Comparison of ENCODE assay signal across 8 cellular contexts in the genomic region with DNA sequence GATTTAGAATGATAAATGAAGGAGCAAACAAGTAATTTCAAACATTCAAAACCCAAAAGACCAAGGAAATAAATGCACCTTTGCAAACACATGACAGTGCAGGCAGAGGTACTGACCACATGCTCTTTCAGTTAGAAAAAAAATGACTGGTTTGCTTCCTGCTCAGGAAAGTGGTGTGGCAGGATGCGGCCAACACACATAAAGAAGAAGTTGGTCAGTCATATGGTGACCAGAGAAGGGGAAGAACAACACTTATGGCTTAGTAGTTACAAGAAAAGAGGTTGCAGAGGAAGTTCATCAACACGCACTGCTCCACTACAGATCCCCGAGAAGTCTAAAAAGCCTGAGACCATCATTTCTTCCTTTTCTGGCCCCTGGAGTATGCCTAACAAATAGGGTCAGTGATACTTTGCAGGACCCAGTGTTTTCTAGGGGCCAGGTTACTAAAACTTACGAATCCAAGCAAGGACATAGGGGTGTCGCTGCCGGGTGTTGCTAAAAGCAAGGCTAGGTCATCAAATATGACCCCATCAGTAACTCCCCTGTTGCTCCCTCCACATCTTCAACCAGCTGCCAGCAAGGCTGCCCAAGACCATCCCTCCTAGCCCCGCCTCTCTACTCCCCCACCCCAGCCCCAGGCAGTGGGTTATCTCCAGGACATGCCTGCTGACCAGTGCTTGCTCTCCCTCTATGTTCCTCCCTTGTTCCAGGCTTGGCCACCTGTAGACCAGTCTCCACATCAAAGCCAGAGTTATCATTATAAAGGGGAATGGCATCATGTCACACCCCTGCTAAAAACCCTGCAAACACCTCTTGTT. TPM values are rescaled to one million over a fixed set of nuclear protein-coding genes. Genes with fewer than 3 reads are reported as not detected.
DNase-seq lines count a peak whose midpoint lies in the region; ATAC-seq, FAIRE-seq and TF ChIP-seq lines count a peak whose summit lies in the region.

No MANE protein-coding gene starts in this region.

- H3K27me3 ChIP-seq in GM12878 (replicated peaks in 1 of 2; ENCODE audit: control insufficient read depth in 2 of 2, insufficient read depth in 2 of 2, low read length in 1 of 2) = peaks cover 0 to 3% of the 10 kb centered on the region in 2 experiments; a peak in 2 of 4 replicates

- peak; percentile 68 to 85; a peak in 3 of 4 replicates for TF ChIP-seq EP300 in GM12878 (IDR thresholded peaks at IDR 0.05; ENCODE audit: borderline replicate concordance in 1 of 2, control insufficient read depth in 1 of 2, low read depth in 2 of 2, low read length in 2 of 2)

- RAD21 ChIA-PET in GM12878 (lab: Charles Lee; ENCODE audit: unreplicated experiment) = no interaction called here

- DNase-seq in CMK (ENCODE audit: low read depth) (peak; percentile 45), GM12878 (ENCODE audit: low read depth, low spot score) (peak; percentile 68), superior temporal gyrus (ENCODE audit: extremely low spot score) (peak; percentile 28), kidney tubule cell (ENCODE audit: low spot score) (no peak), A172 (ENCODE audit: low spot score) (no peak)
- DNase-seq in naive thymus-derived CD8-positive, alpha-beta T cell = no peak

- 0% methylated on average over 7 of the region's 7 CpGs for WGBS in GM12878 (ENCODE audit: insufficient coverage, insufficient replicate concordance, low lambda C conversion rate, missing lambda C conversion rate)

- no peak overlapping the region for H3K27ac ChIP-seq in GM12878 (ENCODE audit: control insufficient read depth, insufficient read depth)

- no peak for TF ChIP-seq POLR2A in GM12878 (IDR thresholded peaks at IDR 0.05; ENCODE audit: low read depth, low read length)

- POLR2A ChIA-PET in GM12878 (lab: Charles Lee) = no interaction called here
- POLR2A ChIA-PET in naive thymus-derived CD8-positive, alpha-beta T cell (lab: Charles Lee) = no interaction called here

- CTCF ChIA-PET in GM12878 (lab: Yijun Ruan, JAX) = interaction anchor here (0.7 to 1.4 kb wide), 2 partner anchors 208 to 438 kb away, joined by 3 to 5 read pairs; no protein-coding TSS in a partner anchor

- H3K4me3 ChIP-seq in GM12878 = no peak overlapping the region

- peak overlapping the region in 3 of 10 donors; percentile 7 to 37 (median 23) for H3K27ac Mint-ChIP-seq in naive thymus-derived CD8-positive, alpha-beta T cell

- H3K36me3 ChIP-seq in GM12878 (ENCODE audit: control insufficient read depth in 2 of 2, insufficient read depth in 2 of 2, low read length in 1 of 2) = no peaks in the 10 kb centered on the region

- intact Hi-C loops in GM12878 (cut with micrococcal nuclease; ENCODE audit: unreplicated experiment) = no loop called here

- H3K27me3 Mint-ChIP-seq in naive thymus-derived CD8-positive, alpha-beta T cell = peaks cover 0 to 9% (median 3%) of the 10 kb centered on the region in 5 donors

- in situ Hi-C loops in GM12878 (cut with MboI) = no loop called here

- no peaks in the 10 kb centered on the region for H3K9me3 ChIP-seq in GM12878 (replicated peaks; ENCODE audit: control insufficient read depth, insufficient read depth, low read length)

- FAIRE-seq in GM12878 (lab: Jason Lieb, UNC) = peak; percentile 75

- SMC1A ChIA-PET in GM12878 (lab: Charles Lee; ENCODE audit: uncharacterized antibody, unreplicated experiment) = no interaction called here

- H3K9ac ChIP-seq in GM12878 (ENCODE audit: control insufficient read depth, insufficient read depth, low read length) = no peak overlapping the region

- H4K20me1 ChIP-seq in GM12878 (ENCODE audit: control insufficient read depth, insufficient read depth) = no peaks in the 10 kb centered on the region

- peaks cover 8 to 48% (median 32%) of the 10 kb centered on the region in 4 donors for H3K4me1 Mint-ChIP-seq in naive thymus-derived CD8-positive, alpha-beta T cell

- H2AFZ ChIP-seq in GM12878 (ENCODE audit: control insufficient read depth, low read depth, low read length) = no peak overlapping the region

- H3K4me3 Mint-ChIP-seq in naive thymus-derived CD8-positive, alpha-beta T cell = peak overlapping the region in 2 of 10 donors; percentile 13 to 27

- TF ChIP-seq RAD21 in GM12878 (IDR thresholded peaks at IDR 0.05; ENCODE audit: insufficient read depth, low read depth, low read length) = no peak

- TF ChIP-seq CTCF in GM12878 (IDR thresholded peaks at IDR 0.05 in 2 of 3, conservative IDR thresholded peaks at IDR 0.05 in 1 of 3; ENCODE audit: control insufficient read depth in 2 of 3, extremely low read depth in 1 of 3, insufficient read depth in 1 of 3, low read depth in 3 of 3, low read length in 3 of 3) = no peak

- peaks cover 22% of the 10 kb centered on the region for H3K4me1 ChIP-seq in GM12878 (ENCODE audit: control insufficient read depth, insufficient read depth, low read length)

- no peaks in the 10 kb centered on the region for H3K36me3 Mint-ChIP-seq in naive thymus-derived CD8-positive, alpha-beta T cell

- H3K9me3 Mint-ChIP-seq in naive thymus-derived CD8-positive, alpha-beta T cell = peaks cover 0 to 11% (median 0%) of the 10 kb centered on the region in 9 donors

- H3K79me2 ChIP-seq in GM12878 (ENCODE audit: control insufficient read depth, insufficient read depth, low read length) = no peaks in the 10 kb centered on the region

- no TSS peak for BruUV-seq in GM12878 (replicated peaks; lab: Mats Ljungman, UMichigan)

- ATAC-seq in GM19455 (IDR thresholded peaks at IDR 0.05; ENCODE audit: unreplicated experiment) (peak; percentile 97), HG03432 (IDR thresholded peaks at IDR 0.05; ENCODE audit: unreplicated experiment) (peak; percentile 95), GM12878 (peak; percentile 97)
- ATAC-seq in naive thymus-derived CD8-positive, alpha-beta T cell = no peak

- H3K4me2 ChIP-seq in GM12878 (ENCODE audit: control insufficient read depth, insufficient read depth) = peak overlapping the region; percentile 54

TF ChIP-seq in GM12878, 131 proteins besides CTCF, POLR2A, EP300 and RAD21 (continues in another document):
- TF ChIP-seq FOXK2 (IDR thresholded peaks at IDR 0.05) (no peak), ETV6 (conservative IDR thresholded peaks at IDR 0.05 in 1 of 2, IDR thresholded peaks at IDR 0.05 in 1 of 2; ENCODE audit: borderline replicate concordance in 1 of 2, low read depth in 1 of 2) (peak in 1 of 2 experiments; percentile 94; a peak in 2 of 4 replicates), BHLHE40 (IDR thresholded peaks at IDR 0.05; ENCODE audit: borderline replicate concordance in 1 of 2, low read depth in 2 of 2, low read length in 1 of 2) (peak; percentile 26 to 38; a peak in 1 of 4 replicates), CREM (IDR thresholded peaks at IDR 0.05; ENCODE audit: low read depth) (peak; percentile 79), SREBF1 (IDR thresholded peaks at IDR 0.05; ENCODE audit: low read length) (0 out of 2 replicates have a peak, but pooled peaks have one; percentile 55), RBBP5 (conservative IDR thresholded peaks at IDR 0.05) (no peak), TCF12 (IDR thresholded peaks at IDR 0.05; ENCODE audit: low read depth, low read length) (0 out of 2 replicates have a peak, but pooled peaks have one; percentile 12), NFXL1 (IDR thresholded peaks at IDR 0.05; ENCODE audit: borderline replicate concordance) (no peak), IRF4 (IDR thresholded peaks at IDR 0.05; ENCODE audit: low read depth, low read length) (peak; percentile 77; the same call in 1 of the 2 replicates), KAT2A (conservative IDR thresholded peaks at IDR 0.05; ENCODE audit: control insufficient read depth, low read depth, low read length) (no peak), SMARCA5 (IDR thresholded peaks at IDR 0.05) (no peak), TCF3 (IDR thresholded peaks at IDR 0.05; ENCODE audit: borderline replicate concordance, insufficient read depth, low read depth, low read length) (0 out of 2 replicates have a peak, but pooled peaks have one; percentile 54), MTA3 (IDR thresholded peaks at IDR 0.05; ENCODE audit: borderline replicate concordance, low read length) (no peak; the same call in 1 of the 2 replicates)

RNA-seq across cellular contexts. Expression of a gene that starts 11.2 kb away (rescaled TPM):
- total RNA-seq in GM12878 (2013; cell fraction: nucleolus; rRNA removed) = 0.49 and 1.2 TPM in 2 replicates
- total RNA-seq in GM12878 (2014; rRNA removed) (0.23 and 0.49 TPM in 2 replicates), GM12878 (2014; rRNA removed; fragmentation: Illumina TruSeq; extraction: Trizol) (0.27 and 0.55 TPM in 2 replicates), GM12878 (2021) (0.23 and 0.56 TPM in 2 replicates)
- polyA plus RNA-seq in GM12878 (2011; ENCODE audit: low read depth) = 0.05 TPM
- polyA plus RNA-seq in GM12878 (2011; rRNA removed) (0.15 and 0.29 TPM in 2 replicates), GM12878 (2014; fragmentation: Illumina TruSeq; extraction: Trizol) (0.10 and 0.82 TPM in 2 replicates), GM12878 (2014; fragmentation: Nextera tagmentation; extraction: Ambion mirVana) (under 1 TPM; 0.02 TPM), GM12878 (2014; rRNA removed) (0.08 TPM in 2 replicates), GM12878 (2016; fragmentation: Nextera tagmentation; extraction: Ambion mirVana) (under 1 TPM; 0.48 to 0.94 TPM)
- polyA plus RNA-seq in GM12878 (2011; cell fraction: cytosol; rRNA removed) = 0.08 and 0.09 TPM in 2 replicates
- 0.25 and 0.33 TPM in 2 replicates for polyA plus RNA-seq in GM12878 (2011; cell fraction: nucleus; rRNA removed)
- polyA plus RNA-seq in GM12878 (2012) = 0.11 and 0.12 TPM in 2 replicates
- 0.72 and 2.7 TPM in 2 replicates for polyA minus RNA-seq in GM12878 (2011; rRNA and poly(A)+ RNA removed)
- not detected in 2 replicates for polyA minus RNA-seq in GM12878 (2011; cell fraction: cytosol; rRNA and poly(A)+ RNA removed)
- 1.4 and 1.5 TPM in 2 replicates for polyA minus RNA-seq in GM12878 (2011; cell fraction: nucleus; rRNA and poly(A)+ RNA removed)
- total RNA-seq in naive thymus-derived CD8-positive, alpha-beta T cell = under 1 TPM; 0.18 to 0.99 TPM
- polyA plus RNA-seq in naive thymus-derived CD8-positive, alpha-beta T cell = not detected
- 0.10 and 0.34 TPM in 2 replicates for total RNA-seq in A172 (2014; rRNA removed; shearing (Covaris generic))

Comparison
In these comparisons a context has a peak if more than half of its experiments do, and no peak if none do; other contexts are left out.
1. DNase-seq: peak in CMK (single experiment), GM12878 (single experiment) and superior temporal gyrus (single experiment); none in naive thymus-derived CD8-positive, alpha-beta T cell (0 of 10), kidney tubule cell (single experiment) and A172 (single experiment).
2. ATAC-seq: peak in GM19455 (single experiment), HG03432 (single experiment) and GM12878 (single experiment); none in naive thymus-derived CD8-positive, alpha-beta T cell (0 of 2).